ENCODE assay signal across 8 cellular contexts in the genomic region with DNA sequence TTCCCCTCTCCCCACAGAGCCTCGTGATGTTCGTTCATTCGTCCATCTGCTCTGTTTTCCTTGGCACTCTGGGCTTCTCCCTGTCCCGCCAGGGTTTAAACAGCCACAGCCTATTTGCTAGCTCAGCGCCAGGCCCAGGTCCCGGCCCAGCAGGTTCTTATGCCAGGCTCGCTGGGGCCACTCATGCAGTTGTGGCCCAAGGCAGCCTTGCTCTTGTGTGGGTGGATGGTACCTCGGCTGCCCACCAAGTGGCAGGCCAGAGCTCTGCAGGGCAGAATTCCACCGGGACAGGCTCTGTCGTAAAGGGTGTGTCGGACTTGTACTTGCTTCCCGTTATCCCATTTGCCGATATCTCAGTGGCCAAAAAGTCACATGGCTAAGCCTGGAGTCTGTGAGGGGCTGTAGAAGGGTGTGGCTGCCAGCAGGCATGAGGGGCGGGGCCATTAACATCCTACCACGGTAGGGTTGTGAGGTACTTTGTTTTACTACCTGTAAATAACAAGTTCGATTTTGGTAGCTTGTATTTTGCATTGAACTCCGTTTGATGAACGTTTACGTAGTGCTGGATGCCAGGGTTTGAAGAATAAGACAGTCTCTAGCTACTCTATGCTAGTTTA. TPM values are rescaled to one million over a fixed set of nuclear protein-coding genes. Genes with fewer than 3 reads are reported as not detected.
DNase-seq lines count a peak whose midpoint lies in the region; ATAC-seq and TF ChIP-seq lines count a peak whose summit lies in the region.

No MANE protein-coding gene starts in this region.

- in situ Hi-C loops in transverse colon (cut with MboI; ENCODE audit: low pct_ligation_motif_present in 1 of 4, low pct_unique_long_range_greater_than_20kb in 1 of 4, low sequenced_read_pairs in 3 of 4) = no loop called here

- peaks cover 38% of the 10 kb centered on the region for H4K20me1 ChIP-seq in DND-41 (ENCODE audit: insufficient read depth, low read length)

- TF ChIP-seq CTCF in DND-41 (IDR thresholded peaks at IDR 0.05; ENCODE audit: borderline replicate concordance, extremely low read depth, low read length, poor library complexity, severe bottlenecking) (no peak), cardiac fibroblast (IDR thresholded peaks at IDR 0.05; ENCODE audit: low read depth, low read length) (peak; percentile 41), liver (IDR thresholded peaks at IDR 0.05; ENCODE audit: low read depth, low read length, missing input control) (peak; percentile 17), transverse colon (IDR thresholded peaks at IDR 0.05) (peak; percentile 36 to 75 (median 55))

- peaks cover 71% of the 10 kb centered on the region for H3K79me2 ChIP-seq in DND-41 (ENCODE audit: insufficient read depth, low read length)

- H3K4me3 ChIP-seq in DND-41 (ENCODE audit: low read depth in 1 of 2, low read length in 2 of 2) (no peak overlapping the region), cardiac fibroblast (replicated peaks in 1 of 2; ENCODE audit: low read depth in 2 of 2, low read length in 2 of 2) (no peak overlapping the region), liver (ENCODE audit: low read depth in 1 of 3, low read length in 3 of 3) (no peak overlapping the region), transverse colon (no peak overlapping the region)

- no peak for ATAC-seq in DND-41 (ENCODE audit: insufficient read depth, low read depth)
- no peak for ATAC-seq in GM18909 (IDR thresholded peaks at IDR 0.05; ENCODE audit: poor library complexity, unreplicated experiment)

- H3K27me3 ChIP-seq in DND-41 (ENCODE audit: insufficient read depth, low read length, poor library complexity) (no peaks in the 10 kb centered on the region), liver (ENCODE audit: control insufficient read depth in 4 of 4, insufficient read depth in 4 of 4, low read length in 3 of 4) (no peaks in the 10 kb centered on the region), transverse colon (no peaks in the 10 kb centered on the region)

- WGBS in liver = 44% methylated on average over 19 of the region's 19 CpGs
- 35 to 38% methylated on average over 16 to 19 of the region's 19 CpGs for WGBS in transverse colon (ENCODE audit: low coverage in 1 of 2), 2 donors

- H3K4me1 ChIP-seq in DND-41 (ENCODE audit: insufficient read depth, low read length) (peaks cover 24% of the 10 kb centered on the region), liver (ENCODE audit: control insufficient read depth in 4 of 4, insufficient read depth in 4 of 4, low read length in 3 of 4) (peaks cover 0 to 18% (median 5%) of the 10 kb centered on the region in 4 donors), transverse colon (peaks cover 8 to 43% (median 28%) of the 10 kb centered on the region in 4 donors)

- intact Hi-C loops in transverse colon (cut with DNase I; ENCODE audit: low total_unique reads) = loop anchor here (10.0 kb wide), 2 partner anchors 237 to 937 kb away; partner anchors contain the start of gene CDPF1

- H3K36me3 ChIP-seq in DND-41 (ENCODE audit: insufficient read depth, low read length) = peaks cover 4% of the 10 kb centered on the region
- H3K36me3 ChIP-seq in liver (ENCODE audit: control insufficient read depth in 4 of 4, insufficient read depth in 3 of 4, low read depth in 1 of 4, low read length in 3 of 4) = peaks cover 0 to 3% (median 0%) of the 10 kb centered on the region in 4 donors
- peaks cover 0 to 4% (median 0%) of the 10 kb centered on the region in 4 donors for H3K36me3 ChIP-seq in transverse colon

- no peak for DNase-seq in DND-41
- DNase-seq in NCI-H524 treated with DMSO at 0.1 percent for 48 hours (lab: John Stamatoyannopoulos, UW) = peak; percentile 26
- peak; percentile 57 to 77 for DNase-seq in cardiac fibroblast (ENCODE audit: low read depth in 2 of 2)
- DNase-seq in transverse colon = peak; percentile 62
- DNase-seq in NCI-H82 treated with DMSO at 0.1 percent for 48 hours (lab: John Stamatoyannopoulos, UW; ENCODE audit: unreplicated experiment) = no peak
- no peak for DNase-seq in LoVo (ENCODE audit: low spot score)

- TF ChIP-seq POLR2A in transverse colon (IDR thresholded peaks at IDR 0.05) = no peak

- no peak overlapping the region for H3K9ac ChIP-seq in DND-41 (ENCODE audit: low read depth, low read length)
- no peak overlapping the region for H3K9ac ChIP-seq in liver (ENCODE audit: low read depth in 1 of 2, low read length in 2 of 2)

- peak overlapping the region; percentile 62 for H3K27ac ChIP-seq in DND-41 (ENCODE audit: low read length)
- peak overlapping the region; percentile 34 to 74 for H3K27ac ChIP-seq in liver (ENCODE audit: low read depth in 1 of 2, low read length in 2 of 2)
- peak overlapping the region; percentile 76 to 87 (median 84) for H3K27ac ChIP-seq in transverse colon

- TF ChIP-seq RAD21 in liver (IDR thresholded peaks at IDR 0.05) = peak; percentile 7 to 29

- peak overlapping the region; percentile 56 for H3K4me2 ChIP-seq in DND-41 (ENCODE audit: insufficient read depth, low read length)

- no peak for TF ChIP-seq EP300 in transverse colon (IDR thresholded peaks at IDR 0.05; ENCODE audit: low read depth)

- H3K9me3 ChIP-seq in DND-41 (ENCODE audit: insufficient read depth, low read length, severe bottlenecking) = no peaks in the 10 kb centered on the region
- no peaks in the 10 kb centered on the region for H3K9me3 ChIP-seq in liver (ENCODE audit: control insufficient read depth in 4 of 4, low read length in 3 of 4)
- no peaks in the 10 kb centered on the region for H3K9me3 ChIP-seq in transverse colon

- H2AFZ ChIP-seq in DND-41 (ENCODE audit: low read depth, low read length) = no peak overlapping the region

TF ChIP-seq in liver, 16 proteins besides CTCF, POLR2A, EP300 and RAD21:
- TF ChIP-seq FOXA1 (IDR thresholded peaks at IDR 0.05) = no peak
- TF ChIP-seq TAF1 (conservative IDR thresholded peaks at IDR 0.05) = no peak
- no peak for TF ChIP-seq HNF4A (conservative IDR thresholded peaks at IDR 0.05)
- TF ChIP-seq GABPA (IDR thresholded peaks at IDR 0.05 in 1 of 2, conservative IDR thresholded peaks at IDR 0.05 in 1 of 2) = no peak
- no peak for TF ChIP-seq YY1 (IDR thresholded peaks at IDR 0.05)
- no peak for TF ChIP-seq MAX (IDR thresholded peaks at IDR 0.05)
- TF ChIP-seq HNF4G (IDR thresholded peaks at IDR 0.05) = no peak
- TF ChIP-seq JUND (IDR thresholded peaks at IDR 0.05) = no peak
- TF ChIP-seq FOXA2 (IDR thresholded peaks at IDR 0.05) = no peak
- TF ChIP-seq SP1 (IDR thresholded peaks at IDR 0.05) = no peak
- no peak for TF ChIP-seq NR2F2 (IDR thresholded peaks at IDR 0.05)
- TF ChIP-seq EGR1 (IDR thresholded peaks at IDR 0.05; ENCODE audit: low read depth in 2 of 2) = no peak
- TF ChIP-seq ATF3 (IDR thresholded peaks at IDR 0.05) = no peak
- TF ChIP-seq ZBTB33 (IDR thresholded peaks at IDR 0.05) = no peak
- TF ChIP-seq RXRA (IDR thresholded peaks at IDR 0.05) = no peak
- TF ChIP-seq REST (IDR thresholded peaks at IDR 0.05) = no peak

RNA-seq across cellular contexts. Expression of gene FAM118A, which starts 7.9 kb away (rescaled TPM):
- total RNA-seq in liver (10 to 100 TPM in 1 of 2 donors, 1 to 10 TPM in 1; 4.7 to 36.0 TPM), transverse colon (100 to 1,000 TPM in 2 of 4 donors, 10 to 100 TPM in 2; 46.0 to 424 (median 210) TPM)
- polyA plus RNA-seq in liver = 1 to 10 TPM; 4.9 to 6.3 TPM

RNA-seq across cellular contexts. Expression of gene UPK3A, which starts 32.9 kb away (rescaled TPM):
- total RNA-seq in liver = under 1 TPM in 1 of 2 donors, not detected in 1; 0.42 TPM
- polyA plus RNA-seq in liver = not detected
- under 1 TPM in 1 of 4 donors, not detected in 3; 0.79 TPM for total RNA-seq in transverse colon

Comparison
In these comparisons a context has a peak if more than half of its experiments do, and no peak if none do; other contexts are left out.
1. DNase-seq: peak in NCI-H524 treated with DMSO at 0.1 percent for 48 hours (single experiment), cardiac fibroblast (2 of 2) and transverse colon (single experiment); none in DND-41 (single experiment), NCI-H82 treated with DMSO at 0.1 percent for 48 hours (single experiment) and LoVo (single experiment).
2. Peak in every context shown above with its lines, with median percentiles within 50 percentile points of each other: H3K27ac ChIP-seq.